In the genomic region with DNA sequence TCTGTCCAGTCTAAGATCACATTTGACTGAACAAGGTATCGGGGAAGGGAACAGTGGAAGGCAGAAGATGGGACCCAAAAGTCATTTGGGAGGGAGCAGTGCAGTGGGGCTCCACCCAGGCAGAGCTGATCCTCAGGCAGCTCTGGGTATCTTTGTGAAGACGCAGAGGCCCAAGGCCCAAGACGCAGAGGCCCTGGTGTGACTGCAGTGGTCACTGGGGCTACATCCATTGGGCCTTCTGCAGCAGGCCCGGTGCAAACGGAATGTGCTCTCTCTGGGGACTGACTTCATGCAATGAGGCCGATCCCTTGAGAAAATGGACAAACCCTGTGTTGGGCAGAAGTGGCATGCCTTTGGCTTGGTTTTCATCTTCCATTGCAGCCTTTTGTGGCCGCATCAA, we compare ENCODE assay signal across 34 cellular contexts.
"Had no signal": no experiment of that assay in that cellular context is flagged by ENCODE, and none has a peak within 500 bp of the region (broad histone marks: within the 10 kb centered on the region; RNA-seq: fewer than 3 reads in every experiment).

No MANE protein-coding gene starts in this region.

- H3K4me3 ChIP-seq: MG63 had no signal

- H3K9me3 ChIP-seq: MG63 had no signal

- H3K36me3 ChIP-seq: MG63 had no signal

- DNase-seq: Kasumi-1, MG63, MM.1S, MV-4-11, NCI-H1048, NCI-H1092, NCI-H1092 treated with DMSO at 0.1 percent for 48 hours, NCI-H1105, NCI-H1105 treated with DMSO at 0.1 percent for 48 hours, NCI-H1417, NCI-H1417 treated with DMSO at 0.1 percent for 48 hours, NCI-H1436 treated with DMSO at 0.1 percent for 48 hours, NCI-H146, NCI-H1694, NCI-H1694 treated with DMSO at 0.1 percent for 48 hours, NCI-H187, NCI-H187 treated with DMSO at 0.1 percent for 48 hours, NCI-H1930, NCI-H2029, NCI-H2029 treated with DMSO at 0.1 percent for 48 hours, NCI-H2081, NCI-H2081 treated with DMSO at 0.1 percent for 48 hours, NCI-H2107, NCI-H2171, NCI-H2171 treated with DMSO at 0.1 percent for 48 hours, NCI-H2227 treated with DMSO at 0.1 percent for 48 hours, NCI-H226, NCI-H345, NCI-H446, NCI-H446 treated with DMSO at 0.1 percent for 48 hours, NCI-H510A, NCI-H510A treated with DMSO at 0.1 percent for 48 hours, NCI-H524, NCI-H524 treated with DMSO at 0.1 percent for 48 hours had no signal
